In the genomic region with DNA sequence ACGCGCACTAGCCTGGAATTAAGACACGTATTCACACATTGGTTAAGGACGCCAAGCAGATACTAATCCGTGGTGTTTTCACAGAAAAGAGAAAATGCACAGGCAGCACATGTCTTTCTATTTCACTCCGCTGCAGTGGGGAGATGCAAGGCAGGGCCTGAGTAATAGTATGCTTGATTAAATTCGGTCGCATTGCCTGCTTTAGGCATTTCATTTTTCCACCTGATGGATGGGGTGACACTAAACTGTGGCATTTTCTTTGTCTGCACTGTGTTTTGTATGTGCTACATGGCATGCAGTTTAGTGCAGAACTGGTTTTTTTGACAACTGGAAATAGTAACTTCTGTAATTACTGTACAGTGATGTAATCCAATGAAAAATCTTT, we compare ENCODE assay signal across 10 cellular contexts.
DNase-seq lines count a peak whose midpoint lies in the region; ATAC-seq lines count a peak whose summit lies in the region.
"Had no signal": no experiment of that assay in that cellular context is flagged by ENCODE, and none has a peak within 500 bp of the region (broad histone marks: within the 10 kb centered on the region; RNA-seq: fewer than 3 reads in every experiment).

No MANE protein-coding gene starts in this region.

- no peak overlapping the region for H3K27ac Mint-ChIP-seq in activated naive CD8-positive, alpha-beta T cell
- H3K27ac Mint-ChIP-seq: stimulated activated memory B cell treated with anti-CD40 and anti-IgM and Interleukin-4, amounts not matched to agents 10 μg/mL and 1 μg/mL and 100 μg/mL, for 72 hours had no signal

- peak overlapping the region; percentile 32 for H3K9ac ChIP-seq in skeletal muscle satellite cell (ENCODE audit: low read depth, low read length)

- H3K4me3 Mint-ChIP-seq in activated naive CD8-positive, alpha-beta T cell: peak overlapping the region; percentile 59

- H3K4me1 ChIP-seq in skeletal muscle satellite cell (ENCODE audit: control insufficient read depth, insufficient read depth, low read length): no peaks in the 10 kb centered on the region
- H3K4me1 ChIP-seq: Peyer's patch had no signal

- H3K9me3 ChIP-seq in skeletal muscle satellite cell (replicated peaks; ENCODE audit: low read length): no peaks in the 10 kb centered on the region
- H3K9me3 ChIP-seq: Peyer's patch had no signal

- H3K36me3 Mint-ChIP-seq in activated naive CD8-positive, alpha-beta T cell: no peaks in the 10 kb centered on the region
- H3K36me3 Mint-ChIP-seq: stimulated activated memory B cell treated with anti-CD40 and anti-IgM and Interleukin-4, amounts not matched to agents 10 μg/mL and 1 μg/mL and 100 μg/mL, for 72 hours had no signal

- H3K4me3 ChIP-seq in iPS-11a (ENCODE audit: low read depth, low read length) (peak overlapping the region; percentile 37), skeletal muscle satellite cell (ENCODE audit: low read length) (peak overlapping the region; percentile 59)

- no peak for DNase-seq in HCEC 1CT
- DNase-seq in NCI-H69 (lab: John Stamatoyannopoulos, UW): no peak
- no peak for DNase-seq in DMS 273 treated with DMSO at 0.1 percent for 48 hours (lab: John Stamatoyannopoulos, UW)

- ATAC-seq in GM18511 (IDR thresholded peaks at IDR 0.05; ENCODE audit: unreplicated experiment): peak; percentile 25
- ATAC-seq in GM18517 (IDR thresholded peaks at IDR 0.05; ENCODE audit: unreplicated experiment): no peak

- peaks cover 2% of the 10 kb centered on the region for H3K9me3 Mint-ChIP-seq in activated naive CD8-positive, alpha-beta T cell (ENCODE audit: low read depth)

- no peaks in the 10 kb centered on the region for H3K36me3 ChIP-seq in skeletal muscle satellite cell (ENCODE audit: insufficient read depth, low read length)
- H3K36me3 ChIP-seq: Peyer's patch had no signal

- H3K27me3 ChIP-seq in skeletal muscle satellite cell (ENCODE audit: control insufficient read depth, insufficient read depth, low read length): peaks cover 11% of the 10 kb centered on the region
- H3K27me3 ChIP-seq: Peyer's patch had no signal

- peak overlapping the region; percentile 70 for H3K4me2 ChIP-seq in skeletal muscle satellite cell (ENCODE audit: low read length)

- peaks cover 15% of the 10 kb centered on the region for H3K4me1 Mint-ChIP-seq in activated naive CD8-positive, alpha-beta T cell (ENCODE audit: low read depth)

- H3K27me3 Mint-ChIP-seq in activated naive CD8-positive, alpha-beta T cell: peaks cover 30% of the 10 kb centered on the region
